Comparison of ENCODE assay signal across 10 cellular contexts in the genomic region with DNA sequence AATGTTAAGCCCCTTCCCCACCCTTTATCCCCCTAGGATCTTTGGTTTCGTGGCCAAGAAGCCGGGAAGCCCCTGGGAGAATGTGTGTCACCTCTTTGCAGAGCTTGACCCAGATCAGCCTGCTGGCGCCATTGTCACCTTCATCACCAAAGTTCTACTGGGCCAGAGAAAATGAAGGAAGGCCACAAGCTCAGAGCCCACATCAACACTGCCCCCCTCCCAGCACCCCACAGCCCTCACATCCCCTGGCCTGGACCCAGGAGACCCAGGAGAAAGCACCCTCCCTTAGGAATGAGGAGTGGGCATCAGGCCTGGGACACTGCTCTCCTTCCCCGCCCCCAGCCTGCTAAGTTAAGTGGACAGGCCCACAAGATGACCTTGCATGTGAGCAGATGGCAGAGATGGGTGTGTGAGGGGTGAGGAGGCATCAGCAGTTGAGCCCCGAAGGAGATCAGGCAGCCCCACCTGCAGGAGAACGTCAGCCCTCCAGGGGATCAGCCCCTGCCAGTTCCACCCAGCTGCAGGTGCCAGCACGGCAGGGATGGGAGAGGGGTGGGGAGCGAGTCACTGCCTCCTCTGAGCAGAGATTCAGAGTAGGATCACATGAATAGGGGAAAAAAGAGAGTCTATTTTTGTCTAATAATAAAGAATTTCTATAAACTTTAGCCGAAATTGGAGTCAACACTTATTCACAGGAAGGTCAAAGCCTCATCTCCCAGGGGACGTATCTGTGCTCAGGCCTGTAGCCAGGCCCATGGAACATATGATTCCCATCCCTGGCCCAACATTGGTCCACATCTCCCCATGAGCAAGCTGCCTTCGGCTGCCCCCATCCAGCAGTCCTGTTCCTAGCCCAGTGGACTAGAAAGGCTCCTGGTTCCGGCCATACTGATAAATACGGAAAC. TPM values are rescaled to one million over a fixed set of nuclear protein-coding genes. Genes with fewer than 3 reads are reported as not detected.
DNase-seq lines count a peak whose midpoint lies in the region; ATAC-seq and TF ChIP-seq lines count a peak whose summit lies in the region.
"Had no signal": no experiment of that assay in that cellular context is flagged by ENCODE, and none has a peak within 500 bp of the region (broad histone marks: within the 10 kb centered on the region; RNA-seq: fewer than 3 reads in every experiment).

No MANE protein-coding gene starts in this region.

- peak; percentile 15 for DNase-seq in activated T-cell treated with anti-CD3 and anti-CD28 coated beads, Interleukin-2, amount 50 U/mL, for 1 hour
- DNase-seq in activated T-cell treated with anti-CD3 and anti-CD28 coated beads for 4 hours = no peak
- DNase-seq in dorsolateral prefrontal cortex = peak in 3 of 10 donors; percentile 12 to 37 (median 25)
- no peak for DNase-seq in NCI-H510A treated with DMSO at 0.1 percent for 48 hours (lab: John Stamatoyannopoulos, UW)
- DNase-seq in DMS153 treated with DMSO at 0.1 percent for 48 hours (lab: John Stamatoyannopoulos, UW; ENCODE audit: unreplicated experiment) = no peak
- DNase-seq: activated naive CD8-positive, alpha-beta T cell treated with anti-CD3 and anti-CD28 coated beads for 36 hours; C1 segment of cervical spinal cord had no signal

- intact Hi-C loops in dorsolateral prefrontal cortex (cut with DNase I) = loop anchor here in 1 of 2 donors (2.0 kb wide), 1 partner anchor 131 kb away; no protein-coding TSS in a partner anchor

- no peak for TF ChIP-seq CTCF in dorsolateral prefrontal cortex (IDR thresholded peaks at IDR 0.05 in 54 of 56, conservative IDR thresholded peaks at IDR 0.05 in 2 of 56; ENCODE audit: low read depth in 1 of 56, partially characterized antibody in 56 of 56)

- WGBS in urinary bladder = 47% methylated on average over 13 of the region's 13 CpGs

- H3K36me3 ChIP-seq in mucosa of rectum (ENCODE audit: control insufficient read depth in 2 of 2, insufficient read depth in 2 of 2, low read length in 2 of 2) (peaks cover 12 to 47% of the 10 kb centered on the region in 2 donors), urinary bladder (ENCODE audit: insufficient read depth) (no peaks in the 10 kb centered on the region)

- peaks cover 14 to 15% of the 10 kb centered on the region in 2 donors for H3K4me1 ChIP-seq in mucosa of rectum (ENCODE audit: control insufficient read depth in 2 of 2, insufficient read depth in 2 of 2, low read length in 2 of 2)
- no peaks in the 10 kb centered on the region for H3K4me1 ChIP-seq in urinary bladder (ENCODE audit: insufficient read depth)

- no peak for ATAC-seq in HG03342 (IDR thresholded peaks at IDR 0.05; ENCODE audit: unreplicated experiment)

- H3K4me3 ChIP-seq in dorsolateral prefrontal cortex (no peak overlapping the region), mucosa of rectum (ENCODE audit: low read length in 2 of 2) (no peak overlapping the region), urinary bladder (ENCODE audit: low read depth, low read length) (no peak overlapping the region)

- H3K27me3 ChIP-seq in dorsolateral prefrontal cortex = no peaks in the 10 kb centered on the region
- no peaks in the 10 kb centered on the region for H3K27me3 ChIP-seq in mucosa of rectum (ENCODE audit: control insufficient read depth in 2 of 2, insufficient read depth in 2 of 2, low read length in 2 of 2)

- H3K9me3 ChIP-seq in mucosa of rectum (ENCODE audit: control insufficient read depth in 2 of 2, low read length in 2 of 2) = no peaks in the 10 kb centered on the region

- H3K27ac ChIP-seq in dorsolateral prefrontal cortex (peak overlapping the region in 55 of 59 donors; percentile 18 to 97 (median 72)), mucosa of rectum (ENCODE audit: low read depth in 2 of 2, low read length in 2 of 2) (peak overlapping the region; percentile 20 to 38), urinary bladder (ENCODE audit: low read depth) (peak overlapping the region; percentile 40)

- no peak overlapping the region for H3K9ac ChIP-seq in mucosa of rectum (ENCODE audit: low read depth in 1 of 2, low read length in 2 of 2)

RNA-seq across cellular contexts. Expression of gene TNS2, which starts 14.1 kb away (rescaled TPM):
- total RNA-seq in dorsolateral prefrontal cortex (100 to 1,000 TPM in 57 of 120 experiments, 10 to 100 TPM in 63; 51.8 to 194 (median 96.4) TPM), urinary bladder (57.9 TPM)
- 178 TPM for polyA plus RNA-seq in urinary bladder

RNA-seq across cellular contexts. Expression of gene SPRYD3, which starts 15.2 kb away (rescaled TPM):
- 100 to 1,000 TPM in 119 of 120 experiments, 10 to 100 TPM in 1; 74.6 to 263 (median 181) TPM for total RNA-seq in dorsolateral prefrontal cortex
- total RNA-seq in urinary bladder = 9.0 TPM
- polyA plus RNA-seq in urinary bladder = 66.3 TPM

RNA-seq across cellular contexts. Expression of gene IGFBP6, which starts 33.5 kb away (rescaled TPM):
- 10 to 100 TPM in 119 of 120 experiments, 1 to 10 TPM in 1; 9.9 to 54.8 (median 21.6) TPM for total RNA-seq in dorsolateral prefrontal cortex
- 39.8 TPM for total RNA-seq in urinary bladder
- polyA plus RNA-seq in urinary bladder = 461 TPM

RNA-seq across cellular contexts. Expression of gene SOAT2, which starts 39.3 kb away (rescaled TPM):
- total RNA-seq in dorsolateral prefrontal cortex = under 1 TPM in 4 of 120 experiments, not detected in 116; 0.20 to 0.47 (median 0.30) TPM
- total RNA-seq in urinary bladder = not detected
- 0.30 TPM for polyA plus RNA-seq in urinary bladder

RNA-seq across cellular contexts. Expression of gene EIF4B, which starts 57.7 kb away (rescaled TPM):
- total RNA-seq in dorsolateral prefrontal cortex = 100 to 1,000 TPM; 207 to 375 (median 283) TPM
- 743 TPM for total RNA-seq in urinary bladder
- polyA plus RNA-seq in urinary bladder = 246 TPM
